8 cellular contexts compared by ENCODE assay signal in the genomic region with DNA sequence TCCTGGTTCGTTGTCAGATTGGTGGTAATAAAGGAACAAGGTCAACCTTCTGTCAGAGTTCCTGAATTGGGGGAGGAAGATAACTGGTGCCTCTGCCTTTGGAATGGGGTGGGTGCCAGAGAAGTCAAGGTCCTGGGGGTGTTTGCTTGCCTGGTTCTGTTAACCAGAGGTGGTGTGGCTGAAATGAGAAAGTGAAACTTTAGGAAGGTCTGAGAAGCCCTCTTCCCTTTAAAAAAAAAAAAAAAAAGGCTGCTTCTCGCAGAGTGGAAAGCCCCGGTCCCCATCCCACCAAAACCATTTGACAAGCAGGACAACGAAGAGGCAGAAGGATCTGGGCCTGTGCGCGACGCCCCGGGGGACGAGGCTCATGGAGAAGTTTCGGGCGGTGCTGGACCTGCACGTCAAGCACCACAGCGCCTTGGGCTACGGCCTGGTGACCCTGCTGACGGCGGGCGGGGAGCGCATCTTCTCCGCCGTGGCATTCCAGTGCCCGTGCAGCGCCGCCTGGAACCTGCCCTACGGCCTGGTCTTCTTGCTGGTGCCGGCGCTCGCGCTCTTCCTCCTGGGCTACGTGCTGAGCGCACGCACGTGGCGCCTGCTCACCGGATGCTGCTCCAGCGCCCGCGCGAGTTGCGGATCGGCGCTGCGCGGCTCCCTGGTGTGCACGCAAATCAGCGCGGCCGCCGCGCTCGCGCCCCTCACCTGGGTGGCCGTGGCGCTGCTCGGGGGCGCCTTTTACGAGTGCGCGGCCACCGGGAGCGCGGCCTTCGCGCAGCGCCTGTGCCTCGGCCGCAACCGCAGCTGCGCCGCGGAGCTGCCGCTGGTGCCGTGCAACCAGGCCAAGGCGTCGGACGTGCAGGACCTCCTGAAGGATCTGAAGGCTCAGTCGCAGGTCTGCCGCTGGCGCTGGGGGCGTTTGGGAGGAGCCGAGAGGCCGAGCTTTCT. TPM values are rescaled to one million over a fixed set of nuclear protein-coding genes. Genes with fewer than 3 reads are reported as not detected.
DNase-seq lines count a peak whose midpoint lies in the region; ATAC-seq and TF ChIP-seq lines count a peak whose summit lies in the region.

No MANE protein-coding gene starts in this region.

- no peaks in the 10 kb centered on the region for H3K36me3 Mint-ChIP-seq in CD8-positive, alpha-beta memory T cell

- intact Hi-C loops in dorsolateral prefrontal cortex (cut with DNase I) (no loop called here), lower lobe of right lung (cut with DNase I) (no loop called here)

- peak overlapping the region; percentile 75 to 92 (median 80) for H3K4me3 Mint-ChIP-seq in CD8-positive, alpha-beta memory T cell

- POLR2A ChIA-PET in CD8-positive, alpha-beta memory T cell (lab: Charles Lee) = interaction anchor here (0.6 kb wide), 1 partner anchor 183 kb away, joined by 3 read pairs; a partner anchor contains a TSS

- no peaks in the 10 kb centered on the region for H3K9me3 Mint-ChIP-seq in CD8-positive, alpha-beta memory T cell

- ATAC-seq in GM19452 (IDR thresholded peaks at IDR 0.05; ENCODE audit: unreplicated experiment) = peak; percentile 87
- peak; percentile 88 for ATAC-seq in HG03558 (IDR thresholded peaks at IDR 0.05; ENCODE audit: extremely low read depth, unreplicated experiment)
- ATAC-seq in lower lobe of right lung = peak; percentile 87 to 89

- peak; percentile 3 to 70 (median 49) for DNase-seq in CD8-positive, alpha-beta memory T cell
- DNase-seq in WERI-Rb-1 (peak; percentile 23), dorsolateral prefrontal cortex (peak in 5 of 10 donors; percentile 31 to 56 (median 47)), lower lobe of right lung (peak; percentile 81), NAMALWA (ENCODE audit: low spot score) (no peak)
- DNase-seq in stimulated activated CD4-positive, alpha-beta T cell treated with anti-CD3 and anti-CD28 coated beads, TNF-alpha, amount 100 ng/mL, for 48 hours (ENCODE audit: low read depth in 3 of 3) = peak in 2 of 3 donors; percentile 20 to 43

- H3K4me3 ChIP-seq in CD8-positive, alpha-beta memory T cell (ENCODE audit: low read length) = peak overlapping the region; percentile 56
- H3K4me3 ChIP-seq in WERI-Rb-1 (ENCODE audit: low read depth, low read length) (peak overlapping the region; percentile 34), dorsolateral prefrontal cortex (peak overlapping the region; percentile 23 to 74 (median 57)), lower lobe of right lung (peak overlapping the region; percentile 59)

- no peaks in the 10 kb centered on the region for H3K9me3 ChIP-seq in CD8-positive, alpha-beta memory T cell (ENCODE audit: low read length)
- no peaks in the 10 kb centered on the region for H3K9me3 ChIP-seq in WERI-Rb-1 (ENCODE audit: severe bottlenecking)
- H3K9me3 ChIP-seq in lower lobe of right lung = no peaks in the 10 kb centered on the region

- H3K27me3 Mint-ChIP-seq in CD8-positive, alpha-beta memory T cell = peaks cover 10 to 29% of the 10 kb centered on the region in 2 donors

- no peaks in the 10 kb centered on the region for H3K27me3 ChIP-seq in CD8-positive, alpha-beta memory T cell (ENCODE audit: insufficient read depth, low read length, poor library complexity, severe bottlenecking)
- H3K27me3 ChIP-seq in WERI-Rb-1 (ENCODE audit: insufficient read depth, low read depth, severe bottlenecking) (no peaks in the 10 kb centered on the region), dorsolateral prefrontal cortex (peaks cover 0 to 34% (median 5%) of the 10 kb centered on the region in 45 donors), lower lobe of right lung (ENCODE audit: low read depth) (peaks cover 14% of the 10 kb centered on the region)

- peak overlapping the region in 7 of 8 donors; percentile 3 to 95 (median 53) for H3K27ac Mint-ChIP-seq in CD8-positive, alpha-beta memory T cell

- CTCF ChIA-PET in CD8-positive, alpha-beta memory T cell (lab: Charles Lee) = interaction anchor here (1.0 kb wide), 1 partner anchor 71 kb away, joined by 3 read pairs; no protein-coding TSS in a partner anchor

- TF ChIP-seq CTCF in WERI-Rb-1 (IDR thresholded peaks at IDR 0.05; ENCODE audit: low read depth, low read length) (no peak), dorsolateral prefrontal cortex (IDR thresholded peaks at IDR 0.05 in 54 of 56, conservative IDR thresholded peaks at IDR 0.05 in 2 of 56; ENCODE audit: low read depth in 1 of 56, partially characterized antibody in 56 of 56) (peak in 2 of 56 donors; percentile 11 to 17), lower lobe of right lung (IDR thresholded peaks at IDR 0.05) (no peak)

- no peak overlapping the region for H3K27ac ChIP-seq in CD8-positive, alpha-beta memory T cell (ENCODE audit: low read depth, low read length)
- H3K27ac ChIP-seq in WERI-Rb-1 (no peak overlapping the region), dorsolateral prefrontal cortex (peak overlapping the region in 20 of 59 donors; percentile 2 to 67 (median 40)), lower lobe of right lung (peak overlapping the region; percentile 51)

- H3K36me3 ChIP-seq in CD8-positive, alpha-beta memory T cell (ENCODE audit: insufficient read depth, low read length) = no peaks in the 10 kb centered on the region
- H3K36me3 ChIP-seq in WERI-Rb-1 = no peaks in the 10 kb centered on the region
- no peaks in the 10 kb centered on the region for H3K36me3 ChIP-seq in lower lobe of right lung

- H3K4me1 ChIP-seq in CD8-positive, alpha-beta memory T cell (ENCODE audit: insufficient read depth, low read length) = peaks cover 19% of the 10 kb centered on the region
- H3K4me1 ChIP-seq in lower lobe of right lung = peaks cover 30% of the 10 kb centered on the region

- H3K4me1 Mint-ChIP-seq in CD8-positive, alpha-beta memory T cell = peaks cover 14 to 36% (median 20%) of the 10 kb centered on the region in 3 donors

RNA-seq across cellular contexts. Expression of a gene that starts 0.7 kb away (rescaled TPM):
- total RNA-seq in CD8-positive, alpha-beta memory T cell = 1 to 10 TPM; 1.7 to 2.2 TPM
- 10.9 TPM for polyA plus RNA-seq in CD8-positive, alpha-beta memory T cell
- total RNA-seq in dorsolateral prefrontal cortex = 1 to 10 TPM in 62 of 120 experiments, under 1 TPM in 21, not detected in 37; 0.44 to 7.3 (median 1.7) TPM
- 9.1 TPM for total RNA-seq in lower lobe of right lung

RNA-seq across cellular contexts. Expression of a gene that starts 49.6 kb away (rescaled TPM):
- total RNA-seq in CD8-positive, alpha-beta memory T cell = not detected
- not detected for polyA plus RNA-seq in CD8-positive, alpha-beta memory T cell
- total RNA-seq in dorsolateral prefrontal cortex (1 to 10 TPM in 4 of 120 experiments, under 1 TPM in 116; 0.07 to 1.3 (median 0.38) TPM), lower lobe of right lung (1.9 TPM)
